ENCODE assay signal across 2 cellular contexts in the genomic region with DNA sequence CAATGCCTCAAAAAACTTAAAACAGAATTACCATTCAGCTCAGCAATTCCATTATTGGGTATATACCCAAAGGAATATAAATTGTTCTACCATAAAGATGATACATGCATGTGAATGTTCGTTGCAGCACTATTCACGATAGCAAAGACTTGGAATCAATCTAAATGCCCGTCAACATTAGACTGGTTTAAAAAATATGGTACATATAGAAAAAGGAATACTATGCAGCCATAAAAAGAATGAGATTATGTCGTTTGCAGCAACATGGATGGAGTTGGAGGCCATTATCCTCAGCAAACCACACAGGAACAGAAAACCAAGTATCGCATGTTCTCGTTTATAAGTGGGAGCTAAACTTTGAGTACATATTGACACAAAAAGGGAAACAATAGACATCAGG.
TF ChIP-seq lines count a peak whose summit lies in the region.

No MANE protein-coding gene starts in this region.

TF ChIP-seq in HEK293, 187 proteins besides CTCF, POLR2A, EP300 and RAD21:
- 0 out of 2 replicates have a peak, but pooled peaks have one; percentile 19 for TF ChIP-seq ZNF146 (tag by site-specific recombination; IDR thresholded peaks at IDR 0.05)
- no peak for TF ChIP-seq ZNF23 (tag by site-specific recombination; IDR thresholded peaks at IDR 0.05; ENCODE audit: borderline replicate concordance)

TF ChIP-seq in H1, 55 proteins besides CTCF, POLR2A, EP300 and RAD21:
- TF ChIP-seq BCL11A (IDR thresholded peaks at IDR 0.05; ENCODE audit: low read depth in 2 of 2, low read length in 2 of 2): no peak
- TF ChIP-seq KDM1A (IDR thresholded peaks at IDR 0.05; ENCODE audit: borderline replicate concordance, low read length): peak; percentile 32; the same call in 1 of the 2 replicates
TF ChIP-seq in H1: peak in this region for 1.
